In the genomic region with DNA sequence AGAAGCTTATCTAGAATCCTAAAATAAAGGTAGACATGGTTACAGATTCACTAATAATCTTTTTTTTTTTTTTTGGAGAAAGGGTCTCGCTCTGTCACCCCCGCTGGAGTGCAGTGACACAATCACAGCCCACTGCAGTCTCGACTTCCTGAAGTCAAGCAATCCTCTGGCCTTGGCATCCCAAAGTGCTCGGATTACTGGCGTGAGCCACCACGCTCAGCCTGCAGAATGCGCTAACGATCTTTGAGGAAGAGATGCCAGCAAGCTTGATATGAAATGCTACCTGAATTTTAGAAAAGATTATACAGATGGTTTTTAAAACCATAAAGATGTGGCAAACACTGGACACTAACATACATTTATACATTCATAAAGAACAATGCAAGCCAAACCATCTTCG, we compare ENCODE assay signal across 15 cellular contexts. TPM values are rescaled to one million over a fixed set of nuclear protein-coding genes. Genes with fewer than 3 reads are reported as not detected.
DNase-seq lines count a peak whose midpoint lies in the region; ATAC-seq, FAIRE-seq and TF ChIP-seq lines count a peak whose summit lies in the region.
"Had no signal": no experiment of that assay in that cellular context is flagged by ENCODE, and none has a peak within 500 bp of the region (broad histone marks: within the 10 kb centered on the region; RNA-seq: fewer than 3 reads in every experiment).

No MANE protein-coding gene starts in this region.

- H3K36me3 Mint-ChIP-seq in activated naive CD8-positive, alpha-beta T cell, result peaks cover 21% of the 10 kb centered on the region
- peaks cover 41% of the 10 kb centered on the region for H3K36me3 Mint-ChIP-seq in activated naive CD8-positive, alpha-beta T cell treated with anti-CD3 and anti-CD28 coated beads for 36 hours
- peaks cover 21% of the 10 kb centered on the region for H3K36me3 Mint-ChIP-seq in progenitor cell of endocrine pancreas (ENCODE audit: insufficient read depth)

- H3K9ac ChIP-seq in colonic mucosa (ENCODE audit: low read depth in 2 of 2, low read length in 2 of 2), result no peak overlapping the region
- H3K9ac ChIP-seq: GM23248 had no signal

- H3K4me3 ChIP-seq in colonic mucosa, result no peak overlapping the region
- no peak overlapping the region for H3K4me3 ChIP-seq in transverse colon
- H3K4me3 ChIP-seq: GM23248 had no signal

- peak overlapping the region; percentile 30 for H3K4me3 Mint-ChIP-seq in activated naive CD8-positive, alpha-beta T cell
- H3K4me3 Mint-ChIP-seq in activated naive CD8-positive, alpha-beta T cell treated with anti-CD3 and anti-CD28 coated beads for 36 hours, result no peak overlapping the region
- H3K4me3 Mint-ChIP-seq in progenitor cell of endocrine pancreas (ENCODE audit: low read depth), result no peak overlapping the region

- peaks cover 60% of the 10 kb centered on the region for H3K4me1 Mint-ChIP-seq in activated naive CD8-positive, alpha-beta T cell (ENCODE audit: low read depth)
- peaks cover 35% of the 10 kb centered on the region for H3K4me1 Mint-ChIP-seq in activated naive CD8-positive, alpha-beta T cell treated with anti-CD3 and anti-CD28 coated beads for 36 hours
- peaks cover 59% of the 10 kb centered on the region for H3K4me1 Mint-ChIP-seq in progenitor cell of endocrine pancreas (ENCODE audit: low read depth)

- peak overlapping the region; percentile 54 for H3K27ac ChIP-seq in colonic mucosa
- peak overlapping the region; percentile 47 to 80 (median 78) for H3K27ac ChIP-seq in transverse colon
- H3K27ac ChIP-seq: GM23248 had no signal

- no peak for DNase-seq in activated naive CD8-positive, alpha-beta T cell treated with anti-CD3 and anti-CD28 coated beads for 36 hours
- DNase-seq in colonic mucosa (no peak), progenitor cell of endocrine pancreas (ENCODE audit: low spot score, unreplicated experiment) (no peak), transverse colon (no peak), HTR-8/SVneo (ENCODE audit: insufficient read length, low spot score) (no peak)
- DNase-seq: C1 segment of cervical spinal cord, NCI-H1105, NCI-H1694, NCI-H446 treated with DMSO at 0.1 percent for 48 hours, RPMI8226, SIG-M5 had no signal

- intact Hi-C loops in colonic mucosa (cut with DNase I), result loop anchor here (2.0 kb wide), 1 partner anchor 24 kb away; no protein-coding TSS in a partner anchor
- intact Hi-C loops in transverse colon (cut with DNase I; ENCODE audit: low total_unique reads), result no loop called here

- H3K36me3 ChIP-seq in colonic mucosa (no peaks in the 10 kb centered on the region), transverse colon (peaks cover 0 to 12% (median 5%) of the 10 kb centered on the region in 4 donors)

- ATAC-seq in HG02938 (IDR thresholded peaks at IDR 0.05; ENCODE audit: unreplicated experiment), result no peak
- no peak for ATAC-seq in GM19463 (IDR thresholded peaks at IDR 0.05; ENCODE audit: unreplicated experiment)

- TF ChIP-seq POLR2A in transverse colon (IDR thresholded peaks at IDR 0.05), result no peak

- in situ Hi-C loops in transverse colon (cut with MboI; ENCODE audit: low pct_ligation_motif_present in 1 of 4, low pct_unique_long_range_greater_than_20kb in 1 of 4, low sequenced_read_pairs in 3 of 4), result no loop called here

- no peaks in the 10 kb centered on the region for H3K27me3 Mint-ChIP-seq in activated naive CD8-positive, alpha-beta T cell
- H3K27me3 Mint-ChIP-seq in activated naive CD8-positive, alpha-beta T cell treated with anti-CD3 and anti-CD28 coated beads for 36 hours, result no peaks in the 10 kb centered on the region
- no peaks in the 10 kb centered on the region for H3K27me3 Mint-ChIP-seq in progenitor cell of endocrine pancreas

- H3K4me1 ChIP-seq in colonic mucosa, result peaks cover 25% of the 10 kb centered on the region
- peaks cover 5 to 67% (median 49%) of the 10 kb centered on the region in 4 donors for H3K4me1 ChIP-seq in transverse colon

- H3K9me3 Mint-ChIP-seq in activated naive CD8-positive, alpha-beta T cell (ENCODE audit: low read depth), result no peaks in the 10 kb centered on the region
- no peaks in the 10 kb centered on the region for H3K9me3 Mint-ChIP-seq in activated naive CD8-positive, alpha-beta T cell treated with anti-CD3 and anti-CD28 coated beads for 36 hours
- H3K9me3 Mint-ChIP-seq in progenitor cell of endocrine pancreas (ENCODE audit: low read depth), result no peaks in the 10 kb centered on the region

- H3K27me3 ChIP-seq in colonic mucosa (no peaks in the 10 kb centered on the region), transverse colon (no peaks in the 10 kb centered on the region)

- H3K9me3 ChIP-seq in colonic mucosa (no peaks in the 10 kb centered on the region), transverse colon (no peaks in the 10 kb centered on the region)

- no peak for FAIRE-seq in HTR-8/SVneo (lab: Jason Lieb, UNC)

- TF ChIP-seq EP300 in transverse colon (IDR thresholded peaks at IDR 0.05; ENCODE audit: low read depth), result no peak

- TF ChIP-seq CTCF in colonic mucosa (IDR thresholded peaks at IDR 0.05) (no peak), progenitor cell of endocrine pancreas (IDR thresholded peaks at IDR 0.05; ENCODE audit: unreplicated experiment) (no peak), transverse colon (IDR thresholded peaks at IDR 0.05) (no peak)

- WGBS in transverse colon (ENCODE audit: low coverage in 1 of 2), 2 donors, result 96% methylated on average over 6 to 9 of the region's 9 CpGs

- H3K27ac Mint-ChIP-seq in activated naive CD8-positive, alpha-beta T cell, result no peak overlapping the region
- H3K27ac Mint-ChIP-seq in activated naive CD8-positive, alpha-beta T cell treated with anti-CD3 and anti-CD28 coated beads for 36 hours, result no peak overlapping the region
- peak overlapping the region; percentile 22 for H3K27ac Mint-ChIP-seq in progenitor cell of endocrine pancreas

RNA-seq across cellular contexts. Expression of gene GNPAT, which starts 4.1 kb away (rescaled TPM):
- total RNA-seq in activated naive CD8-positive, alpha-beta T cell treated with anti-CD3 and anti-CD28 coated beads for 36 hours, result 10 to 100 TPM; 55.9 to 57.3 TPM
- total RNA-seq in colonic mucosa (10 to 100 TPM; 34.9 to 40.5 TPM), progenitor cell of endocrine pancreas (69.9 and 70.2 TPM in 2 replicates), transverse colon (100 to 1,000 TPM in 1 of 4 donors, 10 to 100 TPM in 3; 19.5 to 123 (median 36.8) TPM)
